In the genomic region with DNA sequence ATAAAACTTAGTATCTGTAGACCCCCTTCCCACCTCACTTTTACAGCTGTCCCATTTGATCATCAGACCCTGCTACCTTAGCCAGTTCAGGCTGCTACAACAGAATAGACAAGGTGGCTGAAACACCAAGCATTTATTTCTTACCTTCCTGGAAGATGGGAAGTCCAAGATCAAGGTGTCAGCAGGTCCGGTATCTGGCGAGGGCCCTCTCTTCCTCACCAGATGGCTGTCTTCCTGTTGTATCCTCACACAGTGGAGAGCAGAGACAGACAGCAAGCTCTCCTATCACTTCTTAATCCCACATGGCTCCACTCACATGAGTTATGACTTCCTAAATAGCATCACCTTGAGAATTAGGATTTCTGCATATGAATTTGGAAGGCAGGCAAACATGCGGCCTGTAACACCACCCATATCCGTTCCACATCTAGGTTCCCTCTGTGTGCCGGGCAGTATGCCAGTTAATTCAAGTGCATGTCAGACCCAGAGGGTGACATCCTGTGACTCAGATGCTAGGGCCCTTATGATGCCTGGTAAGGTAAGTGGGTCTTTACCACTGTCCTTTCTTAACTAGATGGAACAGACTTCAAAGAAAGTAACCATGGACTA, we compare ENCODE assay signal across 8 cellular contexts. TPM values are rescaled to one million over a fixed set of nuclear protein-coding genes. Genes with fewer than 3 reads are reported as not detected.
DNase-seq lines count a peak whose midpoint lies in the region; ATAC-seq, FAIRE-seq and TF ChIP-seq lines count a peak whose summit lies in the region.

No MANE protein-coding gene starts in this region.

- H3K9me3 ChIP-seq in A673 (ENCODE audit: low read depth, low read length, poor library complexity, severe bottlenecking): no peaks in the 10 kb centered on the region

- peak; percentile 95 for DNase-seq in A673 (ENCODE audit: low spot score)
- DNase-seq in HTR-8/SVneo (ENCODE audit: insufficient read length, low spot score): peak; percentile 48
- DNase-seq in midbrain (lab: John Stamatoyannopoulos, UW): no peak

- no peaks in the 10 kb centered on the region for H3K27me3 ChIP-seq in A673 (replicated peaks; ENCODE audit: insufficient read depth, low read depth, low read length, poor library complexity)

- POLR2A ChIA-PET in A673 (lab: Charles Lee; ENCODE audit: low non-redundant PET): interaction anchor here (0.5 kb wide), 1 partner anchor 11 kb away, joined by 4 read pairs; no protein-coding TSS in a partner anchor

- TF ChIP-seq CTCF in A673 (conservative IDR thresholded peaks at IDR 0.05; ENCODE audit: low read depth, low read length) (no peak), VCaP (conservative IDR thresholded peaks at IDR 0.05) (no peak)

- H3K27ac ChIP-seq in A673 (ENCODE audit: low read depth, low read length, poor library complexity, severe bottlenecking): no peak overlapping the region
- H3K27ac ChIP-seq in VCaP: peak overlapping the region; percentile 24; the same call in 1 of the 2 replicates
- H3K27ac ChIP-seq in skin epidermis: peak overlapping the region in 19 of 21 experiments; percentile 20 to 87 (median 79)

- CTCF ChIA-PET in A673 (lab: Charles Lee): no interaction called here

- FAIRE-seq in HTR-8/SVneo (lab: Jason Lieb, UNC): no peak

- no TSS peak for BruUV-seq in A673 (replicated peaks; lab: Mats Ljungman, UMichigan)

- no peak overlapping the region for H3K4me3 ChIP-seq in A673 (ENCODE audit: low read depth, low read length, poor library complexity, severe bottlenecking)
- no peak overlapping the region for H3K4me3 ChIP-seq in skin epidermis

- no peaks in the 10 kb centered on the region for H3K36me3 ChIP-seq in A673 (ENCODE audit: insufficient read depth, low read length, poor library complexity, severe bottlenecking)

- peaks cover 19% of the 10 kb centered on the region for H3K4me1 ChIP-seq in A673 (ENCODE audit: insufficient read depth, low read length, poor library complexity, severe bottlenecking)

- intact Hi-C loops in A673 (cut with micrococcal nuclease; ENCODE audit: unreplicated experiment): no loop called here

- peak; percentile 43 for ATAC-seq in esophagus mucosa
- ATAC-seq in HG02678 (IDR thresholded peaks at IDR 0.05; ENCODE audit: unreplicated experiment): no peak
- no peak for ATAC-seq in GM21723 (IDR thresholded peaks at IDR 0.05; ENCODE audit: unreplicated experiment)

RNA-seq across cellular contexts. Expression of gene RAET1E, which starts 2.1 kb away (rescaled TPM):
- total RNA-seq in A673 (2021) (0.92 and 3.2 TPM in 2 replicates), esophagus mucosa (101 TPM)

RNA-seq across cellular contexts. Expression of gene RAET1G, which starts 27.1 kb away (rescaled TPM):
- total RNA-seq in A673 (2021) (0.45 TPM in 1 of 2 replicates, not detected in the other), esophagus mucosa (24.7 TPM)

RNA-seq across cellular contexts. Expression of gene LRP11, which starts 31.6 kb away (rescaled TPM):
- total RNA-seq in A673 (2021) (53.2 and 56.1 TPM in 2 replicates), esophagus mucosa (41.8 TPM)

RNA-seq across cellular contexts. Expression of gene ULBP2, which starts 46.0 kb away (rescaled TPM):
- total RNA-seq in A673 (2021) (2.6 and 4.2 TPM in 2 replicates), esophagus mucosa (5.2 TPM)

Comparison
In these comparisons a context has a peak if more than half of its experiments do, and no peak if none do; other contexts are left out.
1. RNA of gene RAET1E, which starts 2.1 kb away (total RNA-seq): 101 TPM in esophagus mucosa (single experiment); 0.92 to 3.2 TPM in A673; every median in the first group is over 10 times any median in the second.
2. RNA of gene RAET1G, which starts 27.1 kb away (total RNA-seq): 24.7 TPM in esophagus mucosa (single experiment); 0.45 TPM in A673; every median in the first group is over 10 times any median in the second.